ENCODE assay signal across 1 cellular context in the genomic region with DNA sequence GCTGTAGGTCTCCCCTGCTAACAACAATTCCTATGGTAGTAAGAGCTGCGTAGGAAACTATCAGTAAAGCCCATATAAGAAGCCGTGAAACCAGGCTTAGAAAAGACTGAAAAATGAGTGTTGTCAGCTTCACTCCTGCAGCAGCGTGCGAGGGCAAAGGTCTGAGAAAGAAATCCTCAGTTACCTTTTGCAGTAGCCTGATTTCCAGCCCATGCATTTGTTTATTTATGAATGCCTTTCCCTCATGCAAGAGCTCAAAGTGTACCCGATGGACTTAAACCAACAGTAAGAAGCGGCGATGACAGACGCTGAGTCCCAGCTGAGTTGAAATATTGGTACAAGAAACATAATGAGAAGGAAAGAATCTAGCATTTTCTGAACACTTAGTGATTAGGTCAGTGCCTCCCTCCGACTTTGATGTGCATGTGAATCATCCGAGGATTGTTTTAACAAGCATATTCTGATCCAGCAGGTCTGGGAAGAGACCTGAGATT.
TF ChIP-seq lines count a peak whose summit lies in the region.

No MANE protein-coding gene starts in this region.

TF ChIP-seq in HepG2, 621 proteins besides CTCF, POLR2A, EP300 and RAD21 (continued from another document and continues in another):
- TF ChIP-seq, protein P1, sequence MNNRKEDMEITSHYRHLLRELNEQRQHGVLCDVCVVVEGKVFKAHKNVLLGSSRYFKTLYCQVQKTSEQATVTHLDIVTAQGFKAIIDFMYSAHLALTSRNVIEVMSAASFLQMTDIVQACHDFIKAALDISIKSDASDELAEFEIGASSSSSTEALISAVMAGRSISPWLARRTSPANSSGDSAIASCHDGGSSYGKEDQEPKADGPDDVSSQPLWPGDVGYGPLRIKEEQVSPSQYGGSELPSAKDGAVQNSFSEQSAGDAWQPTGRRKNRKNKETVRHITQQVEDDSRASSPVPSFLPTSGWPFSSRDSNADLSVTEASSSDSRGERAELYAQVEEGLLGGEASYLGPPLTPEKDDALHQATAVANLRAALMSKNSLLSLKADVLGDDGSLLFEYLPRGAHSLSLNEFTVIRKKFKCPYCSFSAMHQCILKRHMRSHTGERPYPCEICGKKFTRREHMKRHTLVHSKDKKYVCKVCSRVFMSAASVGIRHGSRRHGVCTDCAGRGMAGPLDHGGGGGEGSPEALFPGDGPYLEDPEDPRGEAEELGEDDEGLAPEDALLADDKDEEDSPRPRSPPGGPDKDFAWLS (CRISPR knock-in tag; IDR thresholded peaks at IDR 0.05; ENCODE audit: borderline replicate concordance) = no peak
- TF ChIP-seq DNMT3B (CRISPR knock-in tag; conservative IDR thresholded peaks at IDR 0.05) (no peak; the same call in 1 of the 2 replicates), ASH2L (IDR thresholded peaks at IDR 0.05; ENCODE audit: insufficient read length, low read depth, low read length) (peak; percentile 95), TCF7L2 (IDR thresholded peaks at IDR 0.05; ENCODE audit: low read depth, low read length) (no peak), AGO1 (IDR thresholded peaks at IDR 0.05; ENCODE audit: low read depth, low read length, poor library complexity, severe bottlenecking) (no peak), ZNF136 (CRISPR knock-in tag; IDR thresholded peaks at IDR 0.05; ENCODE audit: low read depth) (peak; percentile 30; the same call in 1 of the 2 replicates), NFE2 (CRISPR knock-in tag; IDR thresholded peaks at IDR 0.05) (no peak), SOX13 (IDR thresholded peaks at IDR 0.05) (no peak), SOX13 (CRISPR knock-in tag; conservative IDR thresholded peaks at IDR 0.05 in 1 of 2, IDR thresholded peaks at IDR 0.05 in 1 of 2) (peak in 1 of 2 experiments; percentile 80; a peak in 2 of 4 replicates), ADNP (CRISPR knock-in tag; IDR thresholded peaks at IDR 0.05) (no peak), ZNF468 (CRISPR knock-in tag; IDR thresholded peaks at IDR 0.05) (no peak), ZSCAN25 (CRISPR knock-in tag; IDR thresholded peaks at IDR 0.05) (peak; percentile 84), NFE2L2 (IDR thresholded peaks at IDR 0.05; ENCODE audit: low read length) (no peak), GFI1 (CRISPR knock-in tag; IDR thresholded peaks at IDR 0.05; ENCODE audit: borderline replicate concordance) (peak; percentile 93), SRY (CRISPR knock-in tag; IDR thresholded peaks at IDR 0.05) (no peak), CBX5 (CRISPR knock-in tag; IDR thresholded peaks at IDR 0.05; ENCODE audit: borderline replicate concordance) (peak; percentile 42; the same call in 1 of the 2 replicates), IRF2 (CRISPR knock-in tag; IDR thresholded peaks at IDR 0.05) (peak; percentile 78; the same call in 1 of the 2 replicates), MIER3 (CRISPR knock-in tag; IDR thresholded peaks at IDR 0.05; ENCODE audit: borderline replicate concordance) (peak; percentile 64; the same call in 1 of the 2 replicates), PRMT3 (CRISPR knock-in tag; IDR thresholded peaks at IDR 0.05; ENCODE audit: borderline replicate concordance, low read depth) (no peak), ZNF138 (CRISPR knock-in tag; IDR thresholded peaks at IDR 0.05; ENCODE audit: low read depth) (no peak), ZMYM3 (CRISPR knock-in tag; IDR thresholded peaks at IDR 0.05) (peak; percentile 63; the same call in 1 of the 2 replicates), DPF2 (CRISPR knock-in tag; IDR thresholded peaks at IDR 0.05; ENCODE audit: borderline replicate concordance, low read depth) (0 out of 2 replicates have a peak, but pooled peaks have one; percentile 57), ZSCAN29 (CRISPR knock-in tag; conservative IDR thresholded peaks at IDR 0.05) (0 out of 2 replicates have a peak, but pooled peaks have one; percentile 36), PHF20 (CRISPR knock-in tag; IDR thresholded peaks at IDR 0.05) (no peak), SRSF4 (IDR thresholded peaks at IDR 0.05; ENCODE audit: low read depth, low read length, poor library complexity, severe bottlenecking) (no peak), ZSCAN30 (CRISPR knock-in tag; IDR thresholded peaks at IDR 0.05) (no peak), ZNF792 (CRISPR knock-in tag; IDR thresholded peaks at IDR 0.05) (no peak), HMG20A (CRISPR knock-in tag; IDR thresholded peaks at IDR 0.05; ENCODE audit: borderline replicate concordance) (peak; percentile 87), HDAC2 (CRISPR knock-in tag; IDR thresholded peaks at IDR 0.05) (peak; percentile 78), ZNF230 (CRISPR knock-in tag; IDR thresholded peaks at IDR 0.05) (no peak), GTF3A (CRISPR knock-in tag; conservative IDR thresholded peaks at IDR 0.05) (no peak), ZNF761 (CRISPR knock-in tag; conservative IDR thresholded peaks at IDR 0.05) (no peak)
- TF ChIP-seq, protein P2, sequence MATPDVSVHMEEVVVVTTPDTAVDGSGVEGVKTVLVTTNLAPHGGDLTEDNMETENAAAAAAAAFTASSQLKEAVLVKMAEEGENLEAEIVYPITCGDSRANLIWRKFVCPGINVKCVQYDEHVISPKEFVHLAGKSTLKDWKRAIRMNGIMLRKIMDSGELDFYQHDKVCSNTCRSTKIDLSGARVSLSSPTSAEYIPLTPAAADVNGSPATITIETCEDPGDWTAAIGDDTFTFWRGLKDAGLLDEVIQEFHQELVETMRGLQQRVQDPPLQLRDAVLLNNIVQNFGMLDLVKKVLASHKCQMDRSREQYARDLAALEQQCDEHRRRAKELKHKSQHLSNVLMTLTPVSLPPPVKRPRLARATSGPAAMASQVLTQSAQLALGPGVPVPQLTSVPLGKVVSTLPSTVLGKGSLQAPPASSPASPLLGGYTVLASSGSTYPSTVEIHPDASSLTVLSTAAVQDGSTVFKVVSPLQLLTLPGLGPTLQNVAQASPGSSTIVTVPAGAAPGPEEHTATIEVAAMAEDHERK (CRISPR knock-in tag; IDR thresholded peaks at IDR 0.05; ENCODE audit: low read depth) = no peak
- TF ChIP-seq, protein P3, sequence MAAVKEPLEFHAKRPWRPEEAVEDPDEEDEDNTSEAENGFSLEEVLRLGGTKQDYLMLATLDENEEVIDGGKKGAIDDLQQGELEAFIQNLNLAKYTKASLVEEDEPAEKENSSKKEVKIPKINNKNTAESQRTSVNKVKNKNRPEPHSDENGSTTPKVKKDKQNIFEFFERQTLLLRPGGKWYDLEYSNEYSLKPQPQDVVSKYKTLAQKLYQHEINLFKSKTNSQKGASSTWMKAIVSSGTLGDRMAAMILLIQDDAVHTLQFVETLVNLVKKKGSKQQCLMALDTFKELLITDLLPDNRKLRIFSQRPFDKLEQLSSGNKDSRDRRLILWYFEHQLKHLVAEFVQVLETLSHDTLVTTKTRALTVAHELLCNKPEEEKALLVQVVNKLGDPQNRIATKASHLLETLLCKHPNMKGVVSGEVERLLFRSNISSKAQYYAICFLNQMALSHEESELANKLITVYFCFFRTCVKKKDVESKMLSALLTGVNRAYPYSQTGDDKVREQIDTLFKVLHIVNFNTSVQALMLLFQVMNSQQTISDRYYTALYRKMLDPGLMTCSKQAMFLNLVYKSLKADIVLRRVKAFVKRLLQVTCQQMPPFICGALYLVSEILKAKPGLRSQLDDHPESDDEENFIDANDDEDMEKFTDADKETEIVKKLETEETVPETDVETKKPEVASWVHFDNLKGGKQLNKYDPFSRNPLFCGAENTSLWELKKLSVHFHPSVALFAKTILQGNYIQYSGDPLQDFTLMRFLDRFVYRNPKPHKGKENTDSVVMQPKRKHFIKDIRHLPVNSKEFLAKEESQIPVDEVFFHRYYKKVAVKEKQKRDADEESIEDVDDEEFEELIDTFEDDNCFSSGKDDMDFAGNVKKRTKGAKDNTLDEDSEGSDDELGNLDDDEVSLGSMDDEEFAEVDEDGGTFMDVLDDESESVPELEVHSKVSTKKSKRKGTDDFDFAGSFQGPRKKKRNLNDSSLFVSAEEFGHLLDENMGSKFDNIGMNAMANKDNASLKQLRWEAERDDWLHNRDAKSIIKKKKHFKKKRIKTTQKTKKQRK (IDR thresholded peaks at IDR 0.05; ENCODE audit: low read length) = no peak
- TF ChIP-seq, protein P4, sequence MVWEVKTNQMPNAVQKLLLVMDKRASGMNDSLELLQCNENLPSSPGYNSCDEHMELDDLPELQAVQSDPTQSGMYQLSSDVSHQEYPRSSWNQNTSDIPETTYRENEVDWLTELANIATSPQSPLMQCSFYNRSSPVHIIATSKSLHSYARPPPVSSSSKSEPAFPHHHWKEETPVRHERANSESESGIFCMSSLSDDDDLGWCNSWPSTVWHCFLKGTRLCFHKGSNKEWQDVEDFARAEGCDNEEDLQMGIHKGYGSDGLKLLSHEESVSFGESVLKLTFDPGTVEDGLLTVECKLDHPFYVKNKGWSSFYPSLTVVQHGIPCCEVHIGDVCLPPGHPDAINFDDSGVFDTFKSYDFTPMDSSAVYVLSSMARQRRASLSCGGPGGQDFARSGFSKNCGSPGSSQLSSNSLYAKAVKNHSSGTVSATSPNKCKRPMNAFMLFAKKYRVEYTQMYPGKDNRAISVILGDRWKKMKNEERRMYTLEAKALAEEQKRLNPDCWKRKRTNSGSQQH (CRISPR knock-in tag; IDR thresholded peaks at IDR 0.05; ENCODE audit: low read depth) = no peak
- TF ChIP-seq, protein P5, sequence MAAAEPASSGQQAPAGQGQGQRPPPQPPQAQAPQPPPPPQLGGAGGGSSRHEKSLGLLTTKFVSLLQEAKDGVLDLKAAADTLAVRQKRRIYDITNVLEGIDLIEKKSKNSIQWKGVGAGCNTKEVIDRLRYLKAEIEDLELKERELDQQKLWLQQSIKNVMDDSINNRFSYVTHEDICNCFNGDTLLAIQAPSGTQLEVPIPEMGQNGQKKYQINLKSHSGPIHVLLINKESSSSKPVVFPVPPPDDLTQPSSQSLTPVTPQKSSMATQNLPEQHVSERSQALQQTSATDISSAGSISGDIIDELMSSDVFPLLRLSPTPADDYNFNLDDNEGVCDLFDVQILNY (CRISPR knock-in tag; conservative IDR thresholded peaks at IDR 0.05) = no peak
- TF ChIP-seq, protein P6, sequence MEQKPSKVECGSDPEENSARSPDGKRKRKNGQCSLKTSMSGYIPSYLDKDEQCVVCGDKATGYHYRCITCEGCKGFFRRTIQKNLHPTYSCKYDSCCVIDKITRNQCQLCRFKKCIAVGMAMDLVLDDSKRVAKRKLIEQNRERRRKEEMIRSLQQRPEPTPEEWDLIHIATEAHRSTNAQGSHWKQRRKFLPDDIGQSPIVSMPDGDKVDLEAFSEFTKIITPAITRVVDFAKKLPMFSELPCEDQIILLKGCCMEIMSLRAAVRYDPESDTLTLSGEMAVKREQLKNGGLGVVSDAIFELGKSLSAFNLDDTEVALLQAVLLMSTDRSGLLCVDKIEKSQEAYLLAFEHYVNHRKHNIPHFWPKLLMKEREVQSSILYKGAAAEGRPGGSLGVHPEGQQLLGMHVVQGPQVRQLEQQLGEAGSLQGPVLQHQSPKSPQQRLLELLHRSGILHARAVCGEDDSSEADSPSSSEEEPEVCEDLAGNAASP (CRISPR knock-in tag; IDR thresholded peaks at IDR 0.05; ENCODE audit: borderline replicate concordance) = peak; percentile 84; the same call in 1 of the 2 replicates
- TF ChIP-seq, protein P7, sequence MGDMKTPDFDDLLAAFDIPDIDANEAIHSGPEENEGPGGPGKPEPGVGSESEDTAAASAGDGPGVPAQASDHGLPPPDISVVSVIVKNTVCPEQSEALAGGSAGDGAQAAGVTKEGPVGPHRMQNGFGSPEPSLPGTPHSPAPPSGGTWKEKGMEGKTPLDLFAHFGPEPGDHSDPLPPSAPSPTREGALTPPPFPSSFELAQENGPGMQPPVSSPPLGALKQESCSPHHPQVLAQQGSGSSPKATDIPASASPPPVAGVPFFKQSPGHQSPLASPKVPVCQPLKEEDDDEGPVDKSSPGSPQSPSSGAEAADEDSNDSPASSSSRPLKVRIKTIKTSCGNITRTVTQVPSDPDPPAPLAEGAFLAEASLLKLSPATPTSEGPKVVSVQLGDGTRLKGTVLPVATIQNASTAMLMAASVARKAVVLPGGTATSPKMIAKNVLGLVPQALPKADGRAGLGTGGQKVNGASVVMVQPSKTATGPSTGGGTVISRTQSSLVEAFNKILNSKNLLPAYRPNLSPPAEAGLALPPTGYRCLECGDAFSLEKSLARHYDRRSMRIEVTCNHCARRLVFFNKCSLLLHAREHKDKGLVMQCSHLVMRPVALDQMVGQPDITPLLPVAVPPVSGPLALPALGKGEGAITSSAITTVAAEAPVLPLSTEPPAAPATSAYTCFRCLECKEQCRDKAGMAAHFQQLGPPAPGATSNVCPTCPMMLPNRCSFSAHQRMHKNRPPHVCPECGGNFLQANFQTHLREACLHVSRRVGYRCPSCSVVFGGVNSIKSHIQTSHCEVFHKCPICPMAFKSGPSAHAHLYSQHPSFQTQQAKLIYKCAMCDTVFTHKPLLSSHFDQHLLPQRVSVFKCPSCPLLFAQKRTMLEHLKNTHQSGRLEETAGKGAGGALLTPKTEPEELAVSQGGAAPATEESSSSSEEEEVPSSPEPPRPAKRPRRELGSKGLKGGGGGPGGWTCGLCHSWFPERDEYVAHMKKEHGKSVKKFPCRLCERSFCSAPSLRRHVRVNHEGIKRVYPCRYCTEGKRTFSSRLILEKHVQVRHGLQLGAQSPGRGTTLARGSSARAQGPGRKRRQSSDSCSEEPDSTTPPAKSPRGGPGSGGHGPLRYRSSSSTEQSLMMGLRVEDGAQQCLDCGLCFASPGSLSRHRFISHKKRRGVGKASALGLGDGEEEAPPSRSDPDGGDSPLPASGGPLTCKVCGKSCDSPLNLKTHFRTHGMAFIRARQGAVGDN (CRISPR knock-in tag; IDR thresholded peaks at IDR 0.05) = no peak
- TF ChIP-seq, protein P8, sequence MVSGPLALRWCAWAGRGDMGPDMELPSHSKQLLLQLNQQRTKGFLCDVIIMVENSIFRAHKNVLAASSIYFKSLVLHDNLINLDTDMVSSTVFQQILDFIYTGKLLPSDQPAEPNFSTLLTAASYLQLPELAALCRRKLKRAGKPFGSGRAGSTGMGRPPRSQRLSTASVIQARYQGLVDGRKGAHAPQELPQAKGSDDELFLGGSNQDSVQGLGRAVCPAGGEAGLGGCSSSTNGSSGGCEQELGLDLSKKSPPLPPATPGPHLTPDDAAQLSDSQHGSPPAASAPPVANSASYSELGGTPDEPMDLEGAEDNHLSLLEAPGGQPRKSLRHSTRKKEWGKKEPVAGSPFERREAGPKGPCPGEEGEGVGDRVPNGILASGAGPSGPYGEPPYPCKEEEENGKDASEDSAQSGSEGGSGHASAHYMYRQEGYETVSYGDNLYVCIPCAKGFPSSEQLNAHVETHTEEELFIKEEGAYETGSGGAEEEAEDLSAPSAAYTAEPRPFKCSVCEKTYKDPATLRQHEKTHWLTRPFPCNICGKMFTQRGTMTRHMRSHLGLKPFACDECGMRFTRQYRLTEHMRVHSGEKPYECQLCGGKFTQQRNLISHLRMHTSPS (CRISPR knock-in tag; IDR thresholded peaks at IDR 0.05; ENCODE audit: low read depth) = no peak
